Comparison of ENCODE assay signal across 19 cellular contexts in genomic region chr15:60718661-60719069, GRCh38.
DNase-seq lines count a peak whose midpoint lies in the region; ATAC-seq and TF ChIP-seq lines count a peak whose summit lies in the region.
"Had no signal": no experiment of that assay in that cellular context is flagged by ENCODE, and none has a peak within 500 bp of the region (broad histone marks: within the 10 kb centered on the region; RNA-seq: fewer than 3 reads in every experiment).

No MANE protein-coding gene starts in this region.

- no peak overlapping the region for H2AFZ ChIP-seq in Karpas-422 (ENCODE audit: low read length)

- no peaks in the 10 kb centered on the region for H3K36me3 ChIP-seq in Karpas-422 (ENCODE audit: insufficient read depth, low read length)
- no peaks in the 10 kb centered on the region for H3K36me3 ChIP-seq in upper lobe of right lung
- H3K36me3 ChIP-seq: right atrium auricular region, suprapubic skin had no signal

- peak overlapping the region; percentile 64 for H3K27ac Mint-ChIP-seq in activated CD8-positive, alpha-beta memory T cell treated with anti-CD3 and anti-CD28 coated beads, Interleukin-2, amount 10 ng/mL, durations not matched to agents 7 days and 5 days
- H3K27ac Mint-ChIP-seq: dendritic cell treated with granulocyte-macrophage colony-stimulating factor and Interleukin-4, amounts not matched to agents 40 ng/mL and 50 ng/mL, for 4 days; HFFc6 had no signal

- H3K4me1 Mint-ChIP-seq in activated CD8-positive, alpha-beta memory T cell treated with anti-CD3 and anti-CD28 coated beads, Interleukin-2, amount 10 ng/mL, durations not matched to agents 7 days and 5 days: peaks cover 37% of the 10 kb centered on the region

- H3K27me3 ChIP-seq in Karpas-422 (ENCODE audit: low read length) (no peaks in the 10 kb centered on the region), upper lobe of right lung (no peaks in the 10 kb centered on the region)
- H3K27me3 ChIP-seq: right atrium auricular region, suprapubic skin had no signal

- H3K9me3 ChIP-seq in Karpas-422 (ENCODE audit: low read length) (no peaks in the 10 kb centered on the region), upper lobe of right lung (no peaks in the 10 kb centered on the region)
- H3K9me3 ChIP-seq: right atrium auricular region, suprapubic skin had no signal

- DNase-seq in activated CD8-positive, alpha-beta memory T cell treated with anti-CD3 and anti-CD28 coated beads, Interleukin-2, amount 10 ng/mL, durations not matched to agents 7 days and 5 days: no peak
- DNase-seq in activated CD8-positive, alpha-beta memory T cell treated with anti-CD3 and anti-CD28 coated beads, Interleukin-2, amount 50 U/mL, for 4 hours: no peak
- DNase-seq in Karpas-422 (peak; percentile 23), choroid plexus epithelial cell (ENCODE audit: low read depth) (peak; percentile 69), pons (ENCODE audit: low spot score) (peak; percentile 5), SKM-1 (lab: John Stamatoyannopoulos, UW; ENCODE audit: unreplicated experiment) (no peak), upper lobe of right lung (no peak), mesenteric fat pad (ENCODE audit: low spot score) (no peak)
- DNase-seq: activated CD4-positive, alpha-beta T cell treated with anti-CD3 and anti-CD28 coated beads for 1 hour; C1 segment of cervical spinal cord; foreskin melanocyte; HFFc6; NCI-H1417 treated with DMSO at 0.1 percent for 48 hours; NCI-H69; occipital lobe had no signal

- ATAC-seq in activated CD8-positive, alpha-beta memory T cell treated with anti-CD3 and anti-CD28 coated beads, Interleukin-2, amount 10 ng/mL, durations not matched to agents 7 days and 5 days: no peak
- no peak for ATAC-seq in upper lobe of right lung
- ATAC-seq: activated naive CD4-positive, alpha-beta T cell treated with anti-CD3 and anti-CD28 coated beads, Interleukin-2, amount 50 U/mL, for 72 hours had no signal

- H3K4me2 ChIP-seq in Karpas-422 (ENCODE audit: low read depth, low read length, poor library complexity, severe bottlenecking): no peak overlapping the region

- H3K27me3 Mint-ChIP-seq in activated CD8-positive, alpha-beta memory T cell treated with anti-CD3 and anti-CD28 coated beads, Interleukin-2, amount 10 ng/mL, durations not matched to agents 7 days and 5 days: peaks cover 8% of the 10 kb centered on the region

- intact Hi-C loops in upper lobe of right lung (cut with DNase I): no loop called here

- H3K4me3 ChIP-seq in Karpas-422 (ENCODE audit: low read length): no peak overlapping the region
- no peak overlapping the region for H3K4me3 ChIP-seq in choroid plexus epithelial cell (ENCODE audit: low read depth, low read length)
- H3K4me3 ChIP-seq in upper lobe of right lung: no peak overlapping the region
- H3K4me3 ChIP-seq: right atrium auricular region, suprapubic skin had no signal

- H3K9me2 ChIP-seq in Karpas-422 (replicated peaks; ENCODE audit: insufficient read depth, low read length): no peaks in the 10 kb centered on the region

- no peaks in the 10 kb centered on the region for H3K79me2 ChIP-seq in Karpas-422 (ENCODE audit: low read length)

- H3K9me3 Mint-ChIP-seq in activated CD8-positive, alpha-beta memory T cell treated with anti-CD3 and anti-CD28 coated beads, Interleukin-2, amount 10 ng/mL, durations not matched to agents 7 days and 5 days (ENCODE audit: low read depth): no peaks in the 10 kb centered on the region
- H3K9me3 Mint-ChIP-seq: dendritic cell treated with granulocyte-macrophage colony-stimulating factor and Interleukin-4, amounts not matched to agents 40 ng/mL and 50 ng/mL, for 4 days; HFFc6 had no signal

- H3K27ac ChIP-seq in Karpas-422 (ENCODE audit: low read length): no peak overlapping the region
- no peak overlapping the region for H3K27ac ChIP-seq in upper lobe of right lung
- H3K27ac ChIP-seq: right atrium auricular region, suprapubic skin had no signal

- TF ChIP-seq CTCF in choroid plexus epithelial cell (conservative IDR thresholded peaks at IDR 0.05; ENCODE audit: low read depth, low read length) (no peak), upper lobe of right lung (IDR thresholded peaks at IDR 0.05) (no peak)

- H3K4me3 Mint-ChIP-seq in activated CD8-positive, alpha-beta memory T cell treated with anti-CD3 and anti-CD28 coated beads, Interleukin-2, amount 10 ng/mL, durations not matched to agents 7 days and 5 days: no peak overlapping the region
- H3K4me3 Mint-ChIP-seq: dendritic cell treated with granulocyte-macrophage colony-stimulating factor and Interleukin-4, amounts not matched to agents 40 ng/mL and 50 ng/mL, for 4 days; HFFc6 had no signal

- H4K20me1 ChIP-seq in Karpas-422 (ENCODE audit: insufficient read depth, low read depth, low read length): no peaks in the 10 kb centered on the region

- CTCF ChIA-PET in activated CD8-positive, alpha-beta memory T cell treated with anti-CD3 and anti-CD28 coated beads, Interleukin-2, amount 10 ng/mL, durations not matched to agents 7 days and 5 days (lab: Charles Lee): no interaction called here

- peaks cover 10% of the 10 kb centered on the region for H3K4me1 ChIP-seq in Karpas-422 (ENCODE audit: low read length)
- H3K4me1 ChIP-seq in upper lobe of right lung: peaks cover 2% of the 10 kb centered on the region

- H3K36me3 Mint-ChIP-seq in activated CD8-positive, alpha-beta memory T cell treated with anti-CD3 and anti-CD28 coated beads, Interleukin-2, amount 10 ng/mL, durations not matched to agents 7 days and 5 days: peaks cover 3% of the 10 kb centered on the region

- H3K9ac ChIP-seq in Karpas-422 (ENCODE audit: low read length): no peak overlapping the region

Comparison
In these comparisons a context has a peak if more than half of its experiments do, and no peak if none do; other contexts are left out.
1. DNase-seq: peak in Karpas-422 (single experiment), choroid plexus epithelial cell (single experiment) and pons (single experiment); none in activated CD8-positive, alpha-beta memory T cell treated with anti-CD3 and anti-CD28 coated beads, Interleukin-2, amount 10 ng/mL, durations not matched to agents 7 days and 5 days (single experiment), activated CD8-positive, alpha-beta memory T cell treated with anti-CD3 and anti-CD28 coated beads, Interleukin-2, amount 50 U/mL, for 4 hours (single experiment), SKM-1 (single experiment), upper lobe of right lung (single experiment) and mesenteric fat pad (single experiment).